23 cellular contexts compared by ENCODE assay signal in genomic region chr7:5005066-5005465, GRCh38. TPM values are rescaled to one million over a fixed set of nuclear protein-coding genes. Genes with fewer than 3 reads are reported as not detected.
"Had no signal": no experiment of that assay in that cellular context is flagged by ENCODE, and none has a peak within 500 bp of the region (broad histone marks: within the 10 kb centered on the region; RNA-seq: fewer than 3 reads in every experiment).

No MANE protein-coding gene starts in this region.

- H3K4me2 ChIP-seq: neural progenitor cell had no signal

- DNase-seq: activated CD4-positive, alpha-beta T cell treated with anti-CD3 and anti-CD28 coated beads, Interleukin-2, amount 50 U/mL, for 48 hours; activated CD8-positive, alpha-beta memory T cell treated with anti-CD3 and anti-CD28 coated beads, Interleukin-2, amount 10 ng/mL, durations not matched to agents 7 days and 5 days; activated naive CD4-positive, alpha-beta T cell treated with anti-CD3 and anti-CD28 coated beads for 36 hours; activated T-cell treated with anti-CD3 and anti-CD28 coated beads, Interleukin-2, amount 50 U/mL, for 1 hour; foreskin fibroblast; heart left ventricle; immature natural killer cell; lower lobe of right lung; naive B cell; stimulated activated naive CD8-positive, alpha-beta T cell treated with anti-CD3 and anti-CD28 coated beads, Interleukin-15, Interleukin-2, amounts not matched to agents 100 U/mL and 50 U/mL, for 24 hours; T-cell; T-helper 9 cell; transverse colon had no signal

- ATAC-seq: activated CD8-positive, alpha-beta memory T cell treated with anti-CD3 and anti-CD28 coated beads, Interleukin-2, amount 10 ng/mL, durations not matched to agents 7 days and 5 days; heart left ventricle; lower lobe of right lung; sciatic nerve; stimulated activated naive CD8-positive, alpha-beta T cell treated with anti-CD3 and anti-CD28 coated beads, Interleukin-15, Interleukin-2, amounts not matched to agents 100 U/mL and 50 U/mL, for 24 hours; T-cell had no signal

- H3K9me3 ChIP-seq: esophagus muscularis mucosa, heart left ventricle, lower lobe of right lung, transverse colon had no signal

- H3K36me3 ChIP-seq: lower lobe of right lung, neural progenitor cell had no signal

- H3K27me3 Mint-ChIP-seq: activated CD8-positive, alpha-beta memory T cell treated with anti-CD3 and anti-CD28 coated beads, Interleukin-2, amount 10 ng/mL, durations not matched to agents 7 days and 5 days; naive B cell; T-cell had no signal

- H3K27ac Mint-ChIP-seq: activated CD8-positive, alpha-beta memory T cell treated with anti-CD3 and anti-CD28 coated beads, Interleukin-2, amount 10 ng/mL, durations not matched to agents 7 days and 5 days; activated naive CD4-positive, alpha-beta T cell treated with anti-CD3 and anti-CD28 coated beads for 36 hours; activated T-helper 2 cell treated with anti-CD3 and anti-CD28 coated beads, Interferon-gamma antibody, Interleukin-2, Interleukin-4, amounts not matched to agents 10 μg/mL and 5 μg/mL and 100 μg/mL, durations not matched to agents 14 hours and 24 hours and 36 hours; neural progenitor cell; T-cell had no signal

- H3K4me1 ChIP-seq: esophagus muscularis mucosa, heart left ventricle, lower lobe of right lung, neural progenitor cell, transverse colon had no signal

- H3K27me3 ChIP-seq: esophagus muscularis mucosa, heart left ventricle, neural progenitor cell, transverse colon had no signal

- H3K4me3 ChIP-seq: esophagus muscularis mucosa, heart left ventricle, lower lobe of right lung, neural progenitor cell, transverse colon had no signal

- H3K4me1 Mint-ChIP-seq: immature natural killer cell, naive B cell, neural progenitor cell, T-cell had no signal

- H3K9ac ChIP-seq: neural progenitor cell had no signal

- H3K27ac ChIP-seq: esophagus muscularis mucosa, heart left ventricle, lower lobe of right lung, neural progenitor cell, transverse colon, VCaP had no signal

- H3K4me3 Mint-ChIP-seq: activated CD8-positive, alpha-beta memory T cell treated with anti-CD3 and anti-CD28 coated beads, Interleukin-2, amount 10 ng/mL, durations not matched to agents 7 days and 5 days; activated naive CD4-positive, alpha-beta T cell treated with anti-CD3 and anti-CD28 coated beads for 36 hours; immature natural killer cell; naive B cell; neural progenitor cell; T-cell had no signal

- H2AFZ ChIP-seq: neural progenitor cell had no signal

RNA-seq across cellular contexts. Expression of gene MMD2, which starts 46.1 kb away (rescaled TPM):
- total RNA-seq: activated CD8-positive, alpha-beta memory T cell treated with anti-CD3 and anti-CD28 coated beads, Interleukin-2, amount 10 ng/mL, durations not matched to agents 7 days and 5 days; activated naive CD4-positive, alpha-beta T cell treated with anti-CD3 and anti-CD28 coated beads for 36 hours; activated T-helper 2 cell treated with anti-CD3 and anti-CD28 coated beads, Interferon-gamma antibody, Interleukin-2, Interleukin-4, amounts not matched to agents 10 μg/mL and 5 μg/mL and 100 μg/mL, durations not matched to agents 14 hours and 24 hours and 36 hours; astrocyte; cardiac septum; esophagus muscularis mucosa; heart left ventricle; lower lobe of right lung; mononuclear cell; osteocyte; pulmonary artery endothelial cell; T-cell; transverse colon had no signal
